13 cellular contexts compared by ENCODE assay signal in the genomic region with DNA sequence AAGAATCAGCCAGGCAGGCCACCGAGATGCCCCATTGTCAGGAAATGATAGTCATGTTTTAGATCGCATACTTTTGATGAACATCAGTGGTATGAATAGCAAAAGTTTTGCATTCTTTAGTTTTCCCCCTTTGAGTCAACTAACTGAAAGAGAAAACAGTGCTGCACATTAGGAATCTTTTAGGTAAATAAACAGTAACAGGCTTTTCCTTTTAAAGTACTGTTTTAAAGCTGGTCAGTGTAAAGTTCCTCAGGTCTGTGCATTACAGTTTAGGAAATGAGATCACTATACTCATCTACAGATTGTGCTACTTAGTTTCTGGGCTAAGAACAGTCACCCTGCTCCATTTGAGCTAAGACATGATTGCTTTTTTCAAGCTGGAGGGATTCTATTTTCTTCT. TPM values are rescaled to one million over a fixed set of nuclear protein-coding genes. Genes with fewer than 3 reads are reported as not detected.
A peak's percentile ranks its signal among the peaks of the same experiment; 100 is the strongest.
DNase-seq lines count a peak whose midpoint lies in the region; ATAC-seq and TF ChIP-seq lines count a peak whose summit lies in the region.
"Had no signal": no experiment of that assay in that cellular context is flagged by ENCODE, and none has a peak within 500 bp of the region (broad histone marks: within the 10 kb centered on the region; RNA-seq: fewer than 3 reads in every experiment).

No MANE protein-coding gene starts in this region.

- no peaks in the 10 kb centered on the region for H3K36me3 Mint-ChIP-seq in GM23338 (ENCODE audit: low read depth)

- no peaks in the 10 kb centered on the region for H3K9me3 ChIP-seq in aorta (ENCODE audit: control insufficient read depth, low read length)
- H3K9me3 ChIP-seq: gastroesophageal sphincter, right atrium auricular region had no signal

- H2AFZ ChIP-seq in GM23338: no peak overlapping the region

- no peak for TF ChIP-seq CTCF in GM23338 (conservative IDR thresholded peaks at IDR 0.05; ENCODE audit: low read depth in 2 of 2)

- no peak overlapping the region for H3K4me2 ChIP-seq in GM23338

- no peaks in the 10 kb centered on the region for H3F3A ChIP-seq in GM23338 (replicated peaks; ENCODE audit: low read depth)

- peaks cover 9% of the 10 kb centered on the region for H3K4me1 Mint-ChIP-seq in GM23338

- DNase-seq in AG20443 (ENCODE audit: low spot score) (peak; percentile 35), GM23338 (ENCODE audit: low spot score) (no peak), amniotic stem cell (lab: John Stamatoyannopoulos, UW) (peak; percentile 42), kidney glomerular epithelial cell (lab: John Stamatoyannopoulos, UW) (peak; percentile 46), aorta (no peak), H7 (no peak)
- DNase-seq: activated gamma-delta T cell, Calu3 had no signal

- H3K4me3 ChIP-seq in GM23338 (no peak overlapping the region), aorta (ENCODE audit: low read length in 2 of 2) (peak overlapping the region in 1 of 2 donors; percentile 54), H7 (ENCODE audit: insufficient read depth, low read depth, low read length) (no peak overlapping the region)
- H3K4me3 ChIP-seq: gastroesophageal sphincter, right atrium auricular region had no signal

- no peaks in the 10 kb centered on the region for H3K27me3 Mint-ChIP-seq in GM23338 (ENCODE audit: insufficient read depth, low read depth, poor library complexity)
- H3K27me3 Mint-ChIP-seq: dendritic cell treated with granulocyte-macrophage colony-stimulating factor and Interleukin-4, amounts not matched to agents 40 ng/mL and 50 ng/mL, for 4 days had no signal

- no peaks in the 10 kb centered on the region; the same call in 1 of the 2 replicates for H3K4me1 ChIP-seq in GM23338 (ENCODE audit: insufficient read depth)
- no peaks in the 10 kb centered on the region for H3K4me1 ChIP-seq in aorta (ENCODE audit: control insufficient read depth in 1 of 2, insufficient read depth in 2 of 2, low read length in 2 of 2)
- H3K4me1 ChIP-seq: gastroesophageal sphincter, right atrium auricular region had no signal

- no peaks in the 10 kb centered on the region for H3K9me3 Mint-ChIP-seq in GM23338
- H3K9me3 Mint-ChIP-seq: dendritic cell treated with granulocyte-macrophage colony-stimulating factor and Interleukin-4, amounts not matched to agents 40 ng/mL and 50 ng/mL, for 4 days had no signal

- H4K20me1 ChIP-seq in GM23338 (replicated peaks; ENCODE audit: insufficient read depth): no peaks in the 10 kb centered on the region

- H3K9me2 ChIP-seq in GM23338 (ENCODE audit: insufficient read depth): no peaks in the 10 kb centered on the region

- ATAC-seq in GM23338 (no peak), HG02763 (IDR thresholded peaks at IDR 0.05; ENCODE audit: unreplicated experiment) (no peak), HG02970 (IDR thresholded peaks at IDR 0.05; ENCODE audit: low FRiP score, unreplicated experiment) (no peak), aorta (ENCODE audit: low FRiP score) (no peak)
- ATAC-seq: gastroesophageal sphincter had no signal

- H3K27ac Mint-ChIP-seq in GM23338: peak overlapping the region; percentile 57
- H3K27ac Mint-ChIP-seq: dendritic cell treated with granulocyte-macrophage colony-stimulating factor and Interleukin-4, amounts not matched to agents 40 ng/mL and 50 ng/mL, for 4 days had no signal

- intact Hi-C loops in aorta (cut with DNase I): no loop called here

- H3K27ac ChIP-seq in GM23338 (ENCODE audit: low read depth) (no peak overlapping the region), aorta (ENCODE audit: low read depth in 1 of 2, low read length in 2 of 2) (peak overlapping the region in 1 of 2 donors; percentile 43)
- H3K27ac ChIP-seq: gastroesophageal sphincter, right atrium auricular region had no signal

- H3K79me2 ChIP-seq in GM23338 (replicated peaks; ENCODE audit: insufficient read depth): no peaks in the 10 kb centered on the region

- 6 to 8% methylated on average over 2 of the region's 2 CpGs for WGBS in aorta, 2 donors

- H3K36me3 ChIP-seq in GM23338 (ENCODE audit: insufficient read depth) (no peaks in the 10 kb centered on the region), aorta (ENCODE audit: control insufficient read depth in 1 of 2, insufficient read depth in 2 of 2, low read length in 1 of 2) (no peaks in the 10 kb centered on the region), H7 (replicated peaks; ENCODE audit: control insufficient read depth, insufficient read depth, low read length) (no peaks in the 10 kb centered on the region)
- H3K36me3 ChIP-seq: right atrium auricular region had no signal

- H3K27me3 ChIP-seq in GM23338 (ENCODE audit: insufficient read depth): no peaks in the 10 kb centered on the region
- H3K27me3 ChIP-seq in aorta (ENCODE audit: control insufficient read depth in 1 of 2, insufficient read depth in 2 of 2, low read length in 1 of 2): no peaks in the 10 kb centered on the region
- no peaks in the 10 kb centered on the region for H3K27me3 ChIP-seq in H7 (ENCODE audit: control insufficient read depth, insufficient read depth, low read length)
- H3K27me3 ChIP-seq: gastroesophageal sphincter, right atrium auricular region had no signal

- no peak overlapping the region for H3K4me3 Mint-ChIP-seq in GM23338
- H3K4me3 Mint-ChIP-seq: dendritic cell treated with granulocyte-macrophage colony-stimulating factor and Interleukin-4, amounts not matched to agents 40 ng/mL and 50 ng/mL, for 4 days had no signal

TF ChIP-seq in GM23338, 12 proteins besides CTCF, POLR2A, EP300 and RAD21 (continues in another document):
- TF ChIP-seq, protein P1, sequence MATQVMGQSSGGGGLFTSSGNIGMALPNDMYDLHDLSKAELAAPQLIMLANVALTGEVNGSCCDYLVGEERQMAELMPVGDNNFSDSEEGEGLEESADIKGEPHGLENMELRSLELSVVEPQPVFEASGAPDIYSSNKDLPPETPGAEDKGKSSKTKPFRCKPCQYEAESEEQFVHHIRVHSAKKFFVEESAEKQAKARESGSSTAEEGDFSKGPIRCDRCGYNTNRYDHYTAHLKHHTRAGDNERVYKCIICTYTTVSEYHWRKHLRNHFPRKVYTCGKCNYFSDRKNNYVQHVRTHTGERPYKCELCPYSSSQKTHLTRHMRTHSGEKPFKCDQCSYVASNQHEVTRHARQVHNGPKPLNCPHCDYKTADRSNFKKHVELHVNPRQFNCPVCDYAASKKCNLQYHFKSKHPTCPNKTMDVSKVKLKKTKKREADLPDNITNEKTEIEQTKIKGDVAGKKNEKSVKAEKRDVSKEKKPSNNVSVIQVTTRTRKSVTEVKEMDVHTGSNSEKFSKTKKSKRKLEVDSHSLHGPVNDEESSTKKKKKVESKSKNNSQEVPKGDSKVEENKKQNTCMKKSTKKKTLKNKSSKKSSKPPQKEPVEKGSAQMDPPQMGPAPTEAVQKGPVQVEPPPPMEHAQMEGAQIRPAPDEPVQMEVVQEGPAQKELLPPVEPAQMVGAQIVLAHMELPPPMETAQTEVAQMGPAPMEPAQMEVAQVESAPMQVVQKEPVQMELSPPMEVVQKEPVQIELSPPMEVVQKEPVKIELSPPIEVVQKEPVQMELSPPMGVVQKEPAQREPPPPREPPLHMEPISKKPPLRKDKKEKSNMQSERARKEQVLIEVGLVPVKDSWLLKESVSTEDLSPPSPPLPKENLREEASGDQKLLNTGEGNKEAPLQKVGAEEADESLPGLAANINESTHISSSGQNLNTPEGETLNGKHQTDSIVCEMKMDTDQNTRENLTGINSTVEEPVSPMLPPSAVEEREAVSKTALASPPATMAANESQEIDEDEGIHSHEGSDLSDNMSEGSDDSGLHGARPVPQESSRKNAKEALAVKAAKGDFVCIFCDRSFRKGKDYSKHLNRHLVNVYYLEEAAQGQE (IDR thresholded peaks at IDR 0.05; ENCODE audit: unreplicated experiment): no peak
- no peak for TF ChIP-seq EZH2 (IDR thresholded peaks at IDR 0.05; ENCODE audit: low read depth, unreplicated experiment)
- no peak for TF ChIP-seq ZNF114 (CRISPR knock-in tag; IDR thresholded peaks at IDR 0.05)

RNA-seq across cellular contexts. Expression of a gene that starts 36.3 kb away (rescaled TPM):
- 30.8 and 32.5 TPM in 2 replicates for total RNA-seq in GM23338 (2014; rRNA removed; shearing (Covaris generic))
- 10.1 and 11.6 TPM in 2 replicates for polyA plus RNA-seq in GM23338 (2016; fragmentation: Nextera tagmentation; extraction: Ambion mirVana)
- 10 to 100 TPM; 23.0 to 33.4 TPM for total RNA-seq in aorta
- polyA plus RNA-seq in aorta: 10 to 100 TPM in 1 of 2 donors, 1 to 10 TPM in 1; 9.6 to 16.8 TPM
- 8.9 TPM in 2 replicates for total RNA-seq in H7 (2014; rRNA removed; shearing (Covaris generic))

Comparison
In these comparisons a context has a peak if more than half of its experiments do, and no peak if none do; other contexts are left out.
1. DNase-seq: peak in AG20443 (single experiment), amniotic stem cell (single experiment) and kidney glomerular epithelial cell (single experiment); none in GM23338 (single experiment), aorta (0 of 2) and H7 (single experiment).